18 cellular contexts compared by ENCODE assay signal in genomic region chr12:1681493-1681807, GRCh38. TPM values are rescaled to one million over a fixed set of nuclear protein-coding genes. Genes with fewer than 3 reads are reported as not detected.
DNase-seq lines count a peak whose midpoint lies in the region; ATAC-seq and TF ChIP-seq lines count a peak whose summit lies in the region.
"Had no signal": no experiment of that assay in that cellular context is flagged by ENCODE, and none has a peak within 500 bp of the region (broad histone marks: within the 10 kb centered on the region; RNA-seq: fewer than 3 reads in every experiment).

No MANE protein-coding gene starts in this region.

- H3K4me2 ChIP-seq in parathyroid adenoma (ENCODE audit: low read length) = no peak overlapping the region
- H3K4me2 ChIP-seq in GM23248 (ENCODE audit: unreplicated experiment) = no peak overlapping the region
- H3K4me2 ChIP-seq: BLaER1 had no signal

- in situ Hi-C loops in GM23248 (cut with MboI) = no loop called here

- intact Hi-C loops in Right ventricle myocardium superior (cut with DNase I) (no loop called here), cardiac septum (cut with DNase I) (no loop called here), left ventricle myocardium superior (cut with micrococcal nuclease) (no loop called here), uterus (cut with DNase I; ENCODE audit: low total_unique reads) (no loop called here)

- H3K27me3 ChIP-seq in parathyroid adenoma (ENCODE audit: control insufficient read depth, insufficient read depth, low read length) = no peaks in the 10 kb centered on the region
- H3K27me3 ChIP-seq in uterus = no peaks in the 10 kb centered on the region
- H3K27me3 ChIP-seq in GM23248 (replicated peaks; ENCODE audit: insufficient read depth) = no peaks in the 10 kb centered on the region
- H3K27me3 ChIP-seq: BLaER1, Peyer's patch had no signal

- DNase-seq in Right ventricle myocardium superior = no peak
- DNase-seq in cardiac septum (ENCODE audit: low spot score) = no peak
- no peak for DNase-seq in left ventricle myocardium superior
- DNase-seq in uterus = no peak
- DNase-seq in GM23248 = no peak
- DNase-seq: DMS153, EL, NCI-H187 treated with DMSO at 0.1 percent for 48 hours, NCI-H2171, NCI-H446 treated with DMSO at 0.1 percent for 48 hours, NCI-H82, SHP77 treated with DMSO at 0.1 percent for 48 hours had no signal

- TF ChIP-seq POLR2A in uterus (IDR thresholded peaks at IDR 0.05) = no peak

- no peak for TF ChIP-seq CTCF in parathyroid adenoma (IDR thresholded peaks at IDR 0.05)
- no peak for TF ChIP-seq CTCF in uterus (IDR thresholded peaks at IDR 0.05)

- no peak overlapping the region for H3K4me3 ChIP-seq in parathyroid adenoma (ENCODE audit: low read depth, low read length)
- H3K4me3 ChIP-seq in uterus = no peak overlapping the region
- no peak overlapping the region for H3K4me3 ChIP-seq in GM23248
- H3K4me3 ChIP-seq: BLaER1, Peyer's patch had no signal

- H3K9ac ChIP-seq in parathyroid adenoma = no peak overlapping the region
- no peak overlapping the region for H3K9ac ChIP-seq in GM23248
- H3K9ac ChIP-seq: BLaER1 had no signal

- 50 to 54% methylated on average over 2 of the region's 2 CpGs for WGBS in GM23248 (ENCODE audit: low coverage in 1 of 2, low lambda C conversion rate in 2 of 2, missing lambda C conversion rate in 2 of 2), 2 experiments

- H3K36me3 ChIP-seq in parathyroid adenoma (ENCODE audit: control insufficient read depth, insufficient read depth, low read length) (no peaks in the 10 kb centered on the region), uterus (no peaks in the 10 kb centered on the region), GM23248 (ENCODE audit: low read depth) (no peaks in the 10 kb centered on the region)
- H3K36me3 ChIP-seq: BLaER1, Peyer's patch had no signal

- H3F3A ChIP-seq in GM23248 (ENCODE audit: insufficient read depth) = no peaks in the 10 kb centered on the region

- no peaks in the 10 kb centered on the region for H4K20me1 ChIP-seq in GM23248 (ENCODE audit: insufficient read depth)
- H4K20me1 ChIP-seq: BLaER1 had no signal

- no peaks in the 10 kb centered on the region for H3K9me2 ChIP-seq in GM23248 (ENCODE audit: insufficient read depth)

- ATAC-seq in Right ventricle myocardium superior (ENCODE audit: poor library complexity) (peak; percentile 10), left ventricle myocardium superior (peak; percentile 28), HG03039 (IDR thresholded peaks at IDR 0.05; ENCODE audit: unreplicated experiment) (no peak), HG02884 (IDR thresholded peaks at IDR 0.05; ENCODE audit: unreplicated experiment) (no peak)

- H3K9me3 ChIP-seq in parathyroid adenoma (ENCODE audit: control insufficient read depth, low read length) = no peaks in the 10 kb centered on the region
- no peaks in the 10 kb centered on the region for H3K9me3 ChIP-seq in uterus
- no peaks in the 10 kb centered on the region for H3K9me3 ChIP-seq in GM23248 (ENCODE audit: low read depth)
- H3K9me3 ChIP-seq: BLaER1, Peyer's patch had no signal

- H3K79me2 ChIP-seq in parathyroid adenoma (no peaks in the 10 kb centered on the region), GM23248 (ENCODE audit: insufficient read depth) (no peaks in the 10 kb centered on the region)

- peak overlapping the region; percentile 27 for H3K27ac ChIP-seq in parathyroid adenoma
- peak overlapping the region; percentile 27 to 56 for H3K27ac ChIP-seq in uterus
- H3K27ac ChIP-seq in GM23248 = no peak overlapping the region
- H3K27ac ChIP-seq: 22Rv1, BLaER1 had no signal

- H3K4me1 ChIP-seq in parathyroid adenoma = peaks cover 4% of the 10 kb centered on the region
- no peaks in the 10 kb centered on the region for H3K4me1 ChIP-seq in uterus
- no peaks in the 10 kb centered on the region for H3K4me1 ChIP-seq in GM23248 (ENCODE audit: insufficient read depth)
- H3K4me1 ChIP-seq: BLaER1, Peyer's patch had no signal

- H2AFZ ChIP-seq in parathyroid adenoma = peak overlapping the region; percentile 40
- no peak overlapping the region for H2AFZ ChIP-seq in GM23248

RNA-seq across cellular contexts. Expression of gene ADIPOR2, which starts 9.4 kb away (rescaled TPM):
- total RNA-seq in Right ventricle myocardium superior (30.8 TPM), cardiac septum (33.4 TPM), left ventricle myocardium superior (32.5 TPM), uterus (10 to 100 TPM; 30.3 to 71.2 (median 42.3) TPM)
- 18.8 TPM in 2 replicates for total RNA-seq in GM23248 (2014; rRNA removed; shearing (Covaris generic))
- 4.2 and 4.9 TPM in 2 replicates for polyA plus RNA-seq in GM23248 (2016; fragmentation: Nextera tagmentation; extraction: Ambion mirVana)

RNA-seq across cellular contexts. Expression of gene WNT5B, which starts 52.4 kb away (rescaled TPM):
- 3.2 TPM for total RNA-seq in Right ventricle myocardium superior
- total RNA-seq in cardiac septum = 0.43 TPM
- total RNA-seq in left ventricle myocardium superior = 2.4 TPM
- 10 to 100 TPM in 1 of 4 donors, 1 to 10 TPM in 2, not detected in 1; 5.9 to 20.9 (median 7.2) TPM for total RNA-seq in uterus
- 505 and 529 TPM in 2 replicates for total RNA-seq in GM23248 (2014; rRNA removed; shearing (Covaris generic))
- 49.7 and 50.1 TPM in 2 replicates for polyA plus RNA-seq in GM23248 (2016; fragmentation: Nextera tagmentation; extraction: Ambion mirVana)

Comparison
In these comparisons a context has a peak if more than half of its experiments do, and no peak if none do; other contexts are left out.
1. ATAC-seq: peak in Right ventricle myocardium superior (single experiment) and left ventricle myocardium superior (single experiment); none in HG03039 (single experiment) and HG02884 (single experiment).
2. RNA of gene WNT5B, which starts 52.4 kb away (total RNA-seq): 505 to 529 TPM in GM23248; 5.9 to 20.9 TPM in uterus, 3.2 TPM in Right ventricle myocardium superior (single experiment), 2.4 TPM in left ventricle myocardium superior (single experiment) and 0.43 TPM in cardiac septum (single experiment); every median in the first group is over 10 times any median in the second.